13 cellular contexts compared by ENCODE assay signal in the genomic region with DNA sequence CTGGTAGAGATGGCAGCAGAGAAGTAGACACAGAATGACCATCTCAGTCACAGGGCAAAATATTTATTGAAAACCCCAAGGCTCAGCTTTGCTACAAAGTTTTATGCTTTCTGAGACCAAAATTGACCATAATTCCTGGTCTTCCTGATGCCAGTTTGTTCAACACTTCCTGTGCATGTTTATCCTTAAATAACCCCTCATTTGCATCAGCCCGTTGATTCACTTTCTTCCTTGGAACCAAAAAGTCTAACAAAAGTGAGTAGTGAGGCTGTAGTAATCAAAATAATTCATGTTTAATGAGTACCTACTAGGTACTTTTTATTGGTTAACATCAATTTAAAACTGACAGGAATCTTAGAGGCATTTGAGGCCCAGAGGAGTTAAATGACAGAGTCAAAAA. TPM values are rescaled to one million over a fixed set of nuclear protein-coding genes. Genes with fewer than 3 reads are reported as not detected.
"Had no signal": no experiment of that assay in that cellular context is flagged by ENCODE, and none has a peak within 500 bp of the region (broad histone marks: within the 10 kb centered on the region; RNA-seq: fewer than 3 reads in every experiment).

No MANE protein-coding gene starts in this region.

- ATAC-seq: activated T-cell treated with anti-CD3 and anti-CD28 coated beads, Interleukin-2, amount 50 U/mL, for 72 hours; mucosa of descending colon; natural killer cell; sciatic nerve had no signal

- H3K27ac ChIP-seq: ascending aorta, colonic mucosa had no signal

- H3K27me3 ChIP-seq: ascending aorta, colonic mucosa had no signal

- H3K9me3 ChIP-seq: ascending aorta, colonic mucosa, mucosa of descending colon had no signal

- H3K36me3 ChIP-seq: ascending aorta, colonic mucosa had no signal

- H3K4me1 ChIP-seq: ascending aorta, colonic mucosa had no signal

- DNase-seq: activated CD4-positive, alpha-beta memory T cell treated with anti-CD3 and anti-CD28 coated beads, Interleukin-2, amount 10 ng/mL, durations not matched to agents 7 days and 5 days; activated CD4-positive, CD25-positive, alpha-beta regulatory T cell treated with anti-CD3 and anti-CD28 coated beads, Interleukin-2, amount 50 U/mL, for 72 hours; activated T-cell treated with anti-CD3 and anti-CD28 coated beads, Interleukin-2, amount 50 U/mL, for 72 hours; colonic mucosa; hypothalamus; mucosa of descending colon; natural killer cell; stimulated activated CD4-positive, alpha-beta T cell treated with anti-CD3 and anti-CD28 coated beads, Interleukin-12 subunit alpha, Interleukin-12 subunit beta, amount 100 ng/mL, for 4 hours; stimulated activated naive CD4-positive, alpha-beta T cell; T-helper 9 cell had no signal

- H3K4me3 ChIP-seq: ascending aorta, colonic mucosa, lung, mucosa of descending colon had no signal

RNA-seq across cellular contexts. Expression of a gene that starts 51.7 kb away (rescaled TPM):
- total RNA-seq: activated CD4-positive, alpha-beta memory T cell treated with anti-CD3 and anti-CD28 coated beads, Interleukin-2, amount 10 ng/mL, durations not matched to agents 7 days and 5 days; activated T-cell treated with anti-CD3 and anti-CD28 coated beads, Interleukin-2, amount 50 U/mL, for 72 hours had no signal
